ENCODE assay signal across 1 cellular context in the genomic region with DNA sequence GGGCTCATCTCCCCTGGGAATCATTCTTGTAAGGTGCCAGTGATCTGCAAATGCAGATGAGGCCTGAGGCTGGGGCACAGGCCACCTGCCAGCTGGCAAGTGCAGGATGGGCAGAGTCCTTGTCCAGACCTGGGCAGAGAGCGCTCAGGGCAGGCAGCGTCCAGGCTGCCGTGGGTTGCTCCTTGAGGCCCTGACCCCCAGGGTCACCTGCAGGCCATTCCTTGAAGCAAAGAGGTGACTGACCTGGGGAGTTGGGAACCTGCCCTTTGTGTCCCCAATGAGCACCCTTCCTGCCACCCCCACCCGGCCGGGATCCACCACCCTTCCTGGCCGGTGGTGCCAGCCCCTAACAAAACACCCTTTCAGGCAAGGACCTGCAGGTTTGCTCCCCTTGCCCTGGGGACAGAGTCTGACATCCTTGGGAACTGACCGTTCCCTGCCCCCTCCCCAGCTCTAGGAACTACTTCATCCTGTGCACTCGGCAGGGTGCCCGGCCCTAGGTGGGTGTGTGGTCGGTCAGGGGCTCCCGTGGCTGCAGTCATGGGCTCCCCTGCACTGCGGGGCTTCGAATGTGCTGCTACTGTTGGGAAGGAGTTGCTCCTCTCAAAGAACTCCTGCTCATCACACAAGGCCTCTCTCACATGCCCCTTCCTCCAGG.
TF ChIP-seq lines count a peak whose summit lies in the region.

No MANE protein-coding gene starts in this region.

TF ChIP-seq in K562, 482 proteins besides CTCF, POLR2A, EP300 and RAD21:
- TF ChIP-seq BDP1 (IDR thresholded peaks at IDR 0.05; ENCODE audit: insufficient read depth, insufficient read length) (no peak), ZFP36 (IDR thresholded peaks at IDR 0.05; ENCODE audit: low read depth, low read length, partially characterized antibody) (peak; percentile 49)
- TF ChIP-seq, protein P1, sequence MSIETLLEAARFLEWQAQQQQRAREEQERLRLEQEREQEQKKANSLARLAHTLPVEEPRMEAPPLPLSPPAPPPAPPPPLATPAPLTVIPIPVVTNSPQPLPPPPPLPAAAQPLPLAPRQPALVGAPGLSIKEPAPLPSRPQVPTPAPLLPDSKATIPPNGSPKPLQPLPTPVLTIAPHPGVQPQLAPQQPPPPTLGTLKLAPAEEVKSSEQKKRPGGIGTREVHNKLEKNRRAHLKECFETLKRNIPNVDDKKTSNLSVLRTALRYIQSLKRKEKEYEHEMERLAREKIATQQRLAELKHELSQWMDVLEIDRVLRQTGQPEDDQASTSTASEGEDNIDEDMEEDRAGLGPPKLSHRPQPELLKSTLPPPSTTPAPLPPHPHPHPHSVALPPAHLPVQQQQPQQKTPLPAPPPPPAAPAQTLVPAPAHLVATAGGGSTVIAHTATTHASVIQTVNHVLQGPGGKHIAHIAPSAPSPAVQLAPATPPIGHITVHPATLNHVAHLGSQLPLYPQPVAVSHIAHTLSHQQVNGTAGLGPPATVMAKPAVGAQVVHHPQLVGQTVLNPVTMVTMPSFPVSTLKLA (conservative IDR thresholded peaks at IDR 0.05) = no peak
